Comparison of ENCODE assay signal across 11 cellular contexts in genomic region chr1:29631361-29631760, GRCh38.
"Had no signal": no experiment of that assay in that cellular context is flagged by ENCODE, and none has a peak within 500 bp of the region (broad histone marks: within the 10 kb centered on the region; RNA-seq: fewer than 3 reads in every experiment).

No MANE protein-coding gene starts in this region.

- DNase-seq: activated CD4-positive, alpha-beta T cell treated with anti-CD3 and anti-CD28 coated beads, Interleukin-2, amount 50 U/mL, for 1 hour; activated naive CD8-positive, alpha-beta T cell treated with anti-CD3 and anti-CD28 coated beads, Interleukin-2, amount 10 ng/mL, durations not matched to agents 7 days and 5 days; foreskin melanocyte; naive B cell; upper lobe of left lung had no signal

- H3K36me3 ChIP-seq: right atrium auricular region, upper lobe of left lung had no signal

- H3K4me3 Mint-ChIP-seq: activated naive CD8-positive, alpha-beta T cell treated with anti-CD3 and anti-CD28 coated beads, Interleukin-2, amount 10 ng/mL, durations not matched to agents 7 days and 5 days; activated T-helper 1 cell treated with anti-CD3 and anti-CD28 coated beads, Interleukin-12 subunit alpha, Interleukin-12 subunit beta, Interleukin-2, Interleukin-4 antibody, amounts not matched to agents 30 ng/mL and 10 ng/mL and 1 ng/mL, durations not matched to agents 14 hours and 24 hours and 36 hours; stimulated activated naive CD8-positive, alpha-beta T cell treated with anti-CD3 and anti-CD28 coated beads, Interleukin-15, Interleukin-2, amounts not matched to agents 100 ng/mL and 50 ng/mL, for 24 hours had no signal

- H3K36me3 Mint-ChIP-seq: activated naive CD8-positive, alpha-beta T cell treated with anti-CD3 and anti-CD28 coated beads, Interleukin-2, amount 10 ng/mL, durations not matched to agents 7 days and 5 days; naive B cell had no signal

- ATAC-seq: esophagus mucosa had no signal

- H3K27ac Mint-ChIP-seq: activated naive CD8-positive, alpha-beta T cell treated with anti-CD3 and anti-CD28 coated beads, Interleukin-2, amount 10 ng/mL, durations not matched to agents 7 days and 5 days; activated T-helper 1 cell treated with anti-CD3 and anti-CD28 coated beads, Interleukin-12 subunit alpha, Interleukin-12 subunit beta, Interleukin-2, Interleukin-4 antibody, amounts not matched to agents 30 ng/mL and 10 ng/mL and 1 ng/mL, durations not matched to agents 14 hours and 24 hours and 36 hours; naive B cell; stimulated activated naive CD8-positive, alpha-beta T cell treated with anti-CD3 and anti-CD28 coated beads, Interleukin-15, Interleukin-2, amounts not matched to agents 100 ng/mL and 50 ng/mL, for 24 hours had no signal

- H3K27me3 ChIP-seq: right atrium auricular region, upper lobe of left lung had no signal

- H3K4me1 Mint-ChIP-seq: activated naive CD8-positive, alpha-beta T cell treated with anti-CD3 and anti-CD28 coated beads, Interleukin-2, amount 10 ng/mL, durations not matched to agents 7 days and 5 days had no signal

- H3K4me3 ChIP-seq: right atrium auricular region, SK-N-MC, skin epidermis, upper lobe of left lung had no signal

- H3K9me3 Mint-ChIP-seq: activated naive CD8-positive, alpha-beta T cell treated with anti-CD3 and anti-CD28 coated beads, Interleukin-2, amount 10 ng/mL, durations not matched to agents 7 days and 5 days; activated T-helper 1 cell treated with anti-CD3 and anti-CD28 coated beads, Interleukin-12 subunit alpha, Interleukin-12 subunit beta, Interleukin-2, Interleukin-4 antibody, amounts not matched to agents 30 ng/mL and 10 ng/mL and 1 ng/mL, durations not matched to agents 14 hours and 24 hours and 36 hours; stimulated activated naive CD8-positive, alpha-beta T cell treated with anti-CD3 and anti-CD28 coated beads, Interleukin-15, Interleukin-2, amounts not matched to agents 100 ng/mL and 50 ng/mL, for 24 hours had no signal

- H3K4me1 ChIP-seq: right atrium auricular region, upper lobe of left lung had no signal

- H3K27ac ChIP-seq: right atrium auricular region, SK-N-MC, skin epidermis, upper lobe of left lung had no signal
